10 cellular contexts compared by ENCODE assay signal in genomic region chr4:172962564-172963353, GRCh38.
DNase-seq lines count a peak whose midpoint lies in the region; ATAC-seq and TF ChIP-seq lines count a peak whose summit lies in the region.
"Had no signal": no experiment of that assay in that cellular context is flagged by ENCODE, and none has a peak within 500 bp of the region (broad histone marks: within the 10 kb centered on the region; RNA-seq: fewer than 3 reads in every experiment).

No MANE protein-coding gene starts in this region.

- H3K27ac Mint-ChIP-seq in stimulated activated naive CD8-positive, alpha-beta T cell treated with anti-CD3 and anti-CD28 coated beads, Interleukin-15, amount 100 ng/mL, for 72 hours, result no peak overlapping the region

- H3K27me3 Mint-ChIP-seq in stimulated activated naive CD8-positive, alpha-beta T cell treated with anti-CD3 and anti-CD28 coated beads, Interleukin-15, amount 100 ng/mL, for 72 hours, result peaks cover 31% of the 10 kb centered on the region
- peaks cover 12% of the 10 kb centered on the region for H3K27me3 Mint-ChIP-seq in activated T-cell treated with anti-CD3 and anti-CD28 coated beads, Interleukin-2, amount 50 U/mL, for 4 hours (ENCODE audit: low read depth)

- intact Hi-C loops in lower lobe of right lung (cut with DNase I), result no loop called here

- H3K36me3 ChIP-seq in lower lobe of right lung, result no peaks in the 10 kb centered on the region
- H3K36me3 ChIP-seq: WERI-Rb-1 had no signal

- no peak overlapping the region for H3K27ac ChIP-seq in AG04450 (ENCODE audit: low read depth, low read length)
- H3K27ac ChIP-seq in lower lobe of right lung, result peak overlapping the region; percentile 33
- H3K27ac ChIP-seq: WERI-Rb-1 had no signal

- H3K9me3 ChIP-seq in AG04450 (ENCODE audit: control insufficient read depth, insufficient read depth, low read length), result no peaks in the 10 kb centered on the region
- H3K9me3 ChIP-seq in lower lobe of right lung, result no peaks in the 10 kb centered on the region

- ATAC-seq in lower lobe of right lung (peak; percentile 85 to 95), HG03095 (IDR thresholded peaks at IDR 0.05; ENCODE audit: unreplicated experiment) (no peak)
- ATAC-seq in stimulated activated naive CD8-positive, alpha-beta T cell treated with anti-CD3 and anti-CD28 coated beads, Interleukin-15, amount 100 ng/mL, for 72 hours, result no peak
- no peak for ATAC-seq in activated T-cell treated with anti-CD3 and anti-CD28 coated beads, Interleukin-2, amount 50 U/mL, for 4 hours
- ATAC-seq: left ventricle myocardium superior had no signal

- in situ Hi-C loops in astrocyte of the cerebellum (cut with HindIII; ENCODE audit: low sequenced_read_pairs), result no loop called here

- H3K9me3 Mint-ChIP-seq in stimulated activated naive CD8-positive, alpha-beta T cell treated with anti-CD3 and anti-CD28 coated beads, Interleukin-15, amount 100 ng/mL, for 72 hours, result peaks cover 0 to 2% of the 10 kb centered on the region in 2 donors
- peaks cover 4% of the 10 kb centered on the region for H3K9me3 Mint-ChIP-seq in activated T-cell treated with anti-CD3 and anti-CD28 coated beads, Interleukin-2, amount 50 U/mL, for 4 hours

- TF ChIP-seq CTCF in AG04450 (IDR thresholded peaks at IDR 0.05; ENCODE audit: low read depth, low read length), result no peak
- no peak for TF ChIP-seq CTCF in astrocyte of the cerebellum (IDR thresholded peaks at IDR 0.05; ENCODE audit: low read depth, low read length, missing control alignments)
- no peak for TF ChIP-seq CTCF in lower lobe of right lung (IDR thresholded peaks at IDR 0.05)

- DNase-seq in AG04450 (ENCODE audit: low read depth, low spot score) (peak; percentile 89), NCI-H1417 (lab: John Stamatoyannopoulos, UW) (peak; percentile 38 to 84 (median 84)), astrocyte of the cerebellum (ENCODE audit: low read depth) (peak; percentile 95), lower lobe of right lung (no peak), islet precursor cell (no peak)
- no peak for DNase-seq in stimulated activated naive CD8-positive, alpha-beta T cell treated with anti-CD3 and anti-CD28 coated beads, Interleukin-15, amount 100 ng/mL, for 72 hours
- DNase-seq in activated T-cell treated with anti-CD3 and anti-CD28 coated beads, Interleukin-2, amount 50 U/mL, for 4 hours, result no peak
- DNase-seq: left ventricle myocardium superior, WERI-Rb-1 had no signal

- H3K4me3 Mint-ChIP-seq in stimulated activated naive CD8-positive, alpha-beta T cell treated with anti-CD3 and anti-CD28 coated beads, Interleukin-15, amount 100 ng/mL, for 72 hours, result no peak overlapping the region
- H3K4me3 Mint-ChIP-seq in activated T-cell treated with anti-CD3 and anti-CD28 coated beads, Interleukin-2, amount 50 U/mL, for 4 hours, result no peak overlapping the region

- CTCF ChIA-PET in AG04450 (lab: Charles Lee), result interaction anchor here (1.2 to 1.3 kb wide), 2 partner anchors 51 to 295 kb away, joined by 4 to 5 read pairs; no protein-coding TSS in a partner anchor

- H3K27me3 ChIP-seq in AG04450 (ENCODE audit: control insufficient read depth, insufficient read depth, low read length) (peaks cover 16% of the 10 kb centered on the region), lower lobe of right lung (ENCODE audit: low read depth) (no peaks in the 10 kb centered on the region)

- no peaks in the 10 kb centered on the region for H3K4me1 ChIP-seq in lower lobe of right lung

- POLR2A ChIA-PET in AG04450 (lab: Yijun Ruan, JAX), result interaction anchor here (1.0 to 1.3 kb wide), 2 partner anchors 290 to 302 kb away, joined by 3 read pairs; no protein-coding TSS in a partner anchor

- H3K4me1 Mint-ChIP-seq in stimulated activated naive CD8-positive, alpha-beta T cell treated with anti-CD3 and anti-CD28 coated beads, Interleukin-15, amount 100 ng/mL, for 72 hours, result no peaks in the 10 kb centered on the region
- no peaks in the 10 kb centered on the region for H3K4me1 Mint-ChIP-seq in activated T-cell treated with anti-CD3 and anti-CD28 coated beads, Interleukin-2, amount 50 U/mL, for 4 hours (ENCODE audit: low read depth)

- H3K4me3 ChIP-seq in AG04450 (ENCODE audit: low read depth, low read length), result peak overlapping the region; percentile 20
- no peak overlapping the region for H3K4me3 ChIP-seq in astrocyte of the cerebellum (ENCODE audit: low read depth, low read length)
- no peak overlapping the region for H3K4me3 ChIP-seq in lower lobe of right lung

- no peaks in the 10 kb centered on the region for H3K36me3 Mint-ChIP-seq in activated T-cell treated with anti-CD3 and anti-CD28 coated beads, Interleukin-2, amount 50 U/mL, for 4 hours (ENCODE audit: insufficient read depth)

Comparison
In these comparisons a context has a peak if more than half of its experiments do, and no peak if none do; other contexts are left out.
1. DNase-seq: peak in AG04450 (single experiment), NCI-H1417 (3 of 3) and astrocyte of the cerebellum (single experiment); none in lower lobe of right lung (single experiment), stimulated activated naive CD8-positive, alpha-beta T cell treated with anti-CD3 and anti-CD28 coated beads, Interleukin-15, amount 100 ng/mL, for 72 hours (0 of 2), activated T-cell treated with anti-CD3 and anti-CD28 coated beads, Interleukin-2, amount 50 U/mL, for 4 hours (single experiment) and islet precursor cell (single experiment).
2. ATAC-seq: peak in lower lobe of right lung (2 of 2); none in stimulated activated naive CD8-positive, alpha-beta T cell treated with anti-CD3 and anti-CD28 coated beads, Interleukin-15, amount 100 ng/mL, for 72 hours (single experiment), HG03095 (single experiment) and activated T-cell treated with anti-CD3 and anti-CD28 coated beads, Interleukin-2, amount 50 U/mL, for 4 hours (0 of 2).